Comparison of ENCODE assay signal across 8 cellular contexts in genomic region chr2:199458806-199459285, GRCh38. TPM values are rescaled to one million over a fixed set of nuclear protein-coding genes. Genes with fewer than 3 reads are reported as not detected.
DNase-seq lines count a peak whose midpoint lies in the region; ATAC-seq, FAIRE-seq and TF ChIP-seq lines count a peak whose summit lies in the region.

No MANE protein-coding gene starts in this region.

- no peak for TF ChIP-seq EP300 in HepG2 (IDR thresholded peaks at IDR 0.05; ENCODE audit: low read depth in 2 of 2, low read length in 2 of 2)
- TF ChIP-seq EP300 in HepG2 (CRISPR knock-in tag; IDR thresholded peaks at IDR 0.05; ENCODE audit: borderline replicate concordance) = no peak

- peaks cover 0 to 11% (median 0%) of the 10 kb centered on the region in 11 experiments; a peak in 6 of 22 replicates for H3K9me3 ChIP-seq in BLaER1 treated with 17β-estradiol and CSF1 and Interleukin-3, amounts not matched to agents 10 nM and 100 nM (replicated peaks in 1 of 11)
- no peaks in the 10 kb centered on the region for H3K9me3 ChIP-seq in Karpas-422 (ENCODE audit: low read length)
- H3K9me3 ChIP-seq in HepG2 (ENCODE audit: low read length) = no peaks in the 10 kb centered on the region
- H3K9me3 ChIP-seq in testis = no peaks in the 10 kb centered on the region

- no peaks in the 10 kb centered on the region for H3K27me3 Mint-ChIP-seq in MCF 10A (ENCODE audit: insufficient read depth, unreplicated experiment)

- peaks cover 83 to 100% (median 100%) of the 10 kb centered on the region in 11 experiments for H3K27me3 ChIP-seq in BLaER1 treated with 17β-estradiol and CSF1 and Interleukin-3, amounts not matched to agents 10 nM and 100 nM
- H3K27me3 ChIP-seq in Karpas-422 (ENCODE audit: low read length) = no peaks in the 10 kb centered on the region
- peaks cover 3 to 55% of the 10 kb centered on the region in 2 experiments; a peak in 4 of 5 replicates for H3K27me3 ChIP-seq in HepG2 (ENCODE audit: control insufficient read depth in 1 of 2, insufficient read depth in 2 of 2, low read length in 2 of 2)
- H3K27me3 ChIP-seq in testis = peaks cover 3% of the 10 kb centered on the region

- TF ChIP-seq CTCF in MCF 10A (IDR thresholded peaks at IDR 0.05; ENCODE audit: unreplicated experiment) = no peak
- no peak; the same call in 1 of the 2 replicates for TF ChIP-seq CTCF in HepG2 (CRISPR knock-in tag; IDR thresholded peaks at IDR 0.05)
- TF ChIP-seq CTCF in testis (IDR thresholded peaks at IDR 0.05) = no peak

- in situ Hi-C loops in HepG2 (cut with HindIII; ENCODE audit: extremely low pct_ligation_motif_present, low pct_unique_long_range_greater_than_20kb) = no loop called here

- POLR2A ChIA-PET in MCF 10A (lab: Yijun Ruan, JAX) (interaction anchor here (0.6 to 2.0 kb wide), 6 partner anchors 14 to 675 kb away, joined by 3 to 6 read pairs (median 3); partner anchors contain the start of gene C2orf69), HepG2 (lab: Yijun Ruan, JAX) (no interaction called here), HEK293T (lab: Yijun Ruan, JAX) (interaction anchor here (3.0 kb wide), 1 partner anchor 13 kb away, joined by 11 read pairs; no protein-coding TSS in a partner anchor)

- peaks cover 20 to 50% (median 33%) of the 10 kb centered on the region in 10 experiments for H3K4me1 ChIP-seq in BLaER1 treated with 17β-estradiol and CSF1 and Interleukin-3, amounts not matched to agents 10 nM and 100 nM
- H3K4me1 ChIP-seq in Karpas-422 (ENCODE audit: low read length) (peaks cover 34% of the 10 kb centered on the region), HepG2 (ENCODE audit: insufficient read depth, low read length) (peaks cover 44% of the 10 kb centered on the region), testis (peaks cover 14% of the 10 kb centered on the region)

- peak overlapping the region; percentile 63 to 82 (median 76) for H3K4me3 ChIP-seq in BLaER1 treated with 17β-estradiol and CSF1 and Interleukin-3, amounts not matched to agents 10 nM and 100 nM
- H3K4me3 ChIP-seq in Karpas-422 (ENCODE audit: low read length) (peak overlapping the region; percentile 71), HepG2 (replicated peaks in 1 of 3; ENCODE audit: insufficient read depth in 1 of 3, low read depth in 2 of 3, low read length in 3 of 3) (peak overlapping the region; percentile 67 to 90 (median 68)), testis (peak overlapping the region; percentile 70 to 83)

- H3K9me3 Mint-ChIP-seq in MCF 10A (ENCODE audit: unreplicated experiment) = no peaks in the 10 kb centered on the region

- ATAC-seq in GM19467 (IDR thresholded peaks at IDR 0.05; ENCODE audit: unreplicated experiment) (peak; percentile 27), HepG2 (peak; percentile 49)

- FAIRE-seq in HepG2 (lab: Jason Lieb, UNC) = no peak

- H3K36me3 ChIP-seq in BLaER1 treated with 17β-estradiol and CSF1 and Interleukin-3, amounts not matched to agents 10 nM and 100 nM = no peaks in the 10 kb centered on the region
- H3K36me3 ChIP-seq in Karpas-422 (ENCODE audit: insufficient read depth, low read length) (no peaks in the 10 kb centered on the region), HepG2 (replicated peaks in 1 of 2; ENCODE audit: control insufficient read depth in 1 of 2, insufficient read depth in 2 of 2, low read length in 2 of 2) (no peaks in the 10 kb centered on the region), testis (ENCODE audit: low read depth, missing control alignments) (no peaks in the 10 kb centered on the region)

- peak overlapping the region in 9 of 11 experiments; percentile 0 to 73 (median 39); a peak in 13 of 22 replicates for H3K27ac ChIP-seq in BLaER1 treated with 17β-estradiol and CSF1 and Interleukin-3, amounts not matched to agents 10 nM and 100 nM
- H3K27ac ChIP-seq in Karpas-422 (ENCODE audit: low read length) = no peak overlapping the region
- peak overlapping the region; percentile 72 for H3K27ac ChIP-seq in HepG2 (ENCODE audit: extremely low read length, insufficient read depth, low read length)
- peak overlapping the region; percentile 73 to 74 for H3K27ac ChIP-seq in testis

- no peaks in the 10 kb centered on the region for H3K79me2 ChIP-seq in Karpas-422 (ENCODE audit: low read length)
- H3K79me2 ChIP-seq in HepG2 (ENCODE audit: insufficient read depth, low read length) = no peaks in the 10 kb centered on the region

- BruUV-seq in MCF 10A (replicated peaks; lab: Mats Ljungman, UMichigan) (no TSS peak), HepG2 (replicated peaks; lab: Mats Ljungman, UMichigan) (no TSS peak)

- H2AFZ ChIP-seq in Karpas-422 (ENCODE audit: low read length) = peak overlapping the region; percentile 100
- peak overlapping the region; percentile 99 for H2AFZ ChIP-seq in HepG2 (ENCODE audit: low read length)

- H3K9me2 ChIP-seq in Karpas-422 (replicated peaks; ENCODE audit: insufficient read depth, low read length) = no peaks in the 10 kb centered on the region

- peaks cover 0 to 80% (median 67%) of the 10 kb centered on the region in 11 experiments; a peak in 18 of 22 replicates for H4K20me1 ChIP-seq in BLaER1 treated with 17β-estradiol and CSF1 and Interleukin-3, amounts not matched to agents 10 nM and 100 nM
- H4K20me1 ChIP-seq in Karpas-422 (ENCODE audit: insufficient read depth, low read depth, low read length) = no peaks in the 10 kb centered on the region
- H4K20me1 ChIP-seq in HepG2 (ENCODE audit: insufficient read depth, low read length) = no peaks in the 10 kb centered on the region

- no peak; the same call in 1 of the 2 replicates for TF ChIP-seq RAD21 in HepG2 (CRISPR knock-in tag; IDR thresholded peaks at IDR 0.05)

- intact Hi-C loops in MCF 10A (cut with micrococcal nuclease) = loop anchor here (5.0 to 10.0 kb wide), 4 partner anchors 57 to 1754 kb away; partner anchors contain the start of gene MARS2
- intact Hi-C loops in HepG2 (cut with micrococcal nuclease; ENCODE audit: unreplicated experiment) = loop anchor here (2.0 kb wide), 1 partner anchor 54 kb away; no protein-coding TSS in a partner anchor
- intact Hi-C loops in testis (cut with DNase I; ENCODE audit: low total_unique reads) = no loop called here

- CTCF ChIA-PET in MCF 10A (lab: Yijun Ruan, JAX) = interaction anchor here (0.7 kb wide), 1 partner anchor 29 kb away, joined by 4 read pairs; no protein-coding TSS in a partner anchor
- CTCF ChIA-PET in HepG2 (lab: Yijun Ruan, JAX; ENCODE audit: low intra/inter-chr PET ratio, low total read pairs) = no interaction called here
- CTCF ChIA-PET in HEK293T (lab: Yijun Ruan, JAX) = interaction anchor here (1.6 kb wide), 1 partner anchor 13 kb away, joined by 4 read pairs; no protein-coding TSS in a partner anchor

- 0% methylated on average over 7 of the region's 56 CpGs for WGBS in HepG2 (ENCODE audit: low lambda C conversion rate)
- WGBS in testis, 2 donors = 0 to 1% methylated on average over 22 to 36 of the region's 56 CpGs

- H3K27ac Mint-ChIP-seq in MCF 10A (ENCODE audit: low read depth, unreplicated experiment) = no peak overlapping the region

- peak overlapping the region; percentile 88 to 99 (median 97) for H3K4me2 ChIP-seq in BLaER1 treated with 17β-estradiol and CSF1 and Interleukin-3, amounts not matched to agents 10 nM and 100 nM
- H3K4me2 ChIP-seq in Karpas-422 (ENCODE audit: low read depth, low read length, poor library complexity, severe bottlenecking) (peak overlapping the region; percentile 96), HepG2 (ENCODE audit: low read depth, low read length) (peak overlapping the region; percentile 99)

- H3K9ac ChIP-seq in BLaER1 treated with 17β-estradiol and CSF1 and Interleukin-3, amounts not matched to agents 10 nM and 100 nM = peak overlapping the region; percentile 59 to 86 (median 76)
- H3K9ac ChIP-seq in Karpas-422 (ENCODE audit: low read length) (peak overlapping the region; percentile 91), HepG2 (ENCODE audit: insufficient read depth, low read depth, low read length) (peak overlapping the region; percentile 70)

- peak overlapping the region; percentile 77 for H3K4me3 Mint-ChIP-seq in MCF 10A (ENCODE audit: unreplicated experiment)

- TF ChIP-seq POLR2A in HepG2 (IDR thresholded peaks at IDR 0.05; ENCODE audit: insufficient read depth in 1 of 2, low read depth in 2 of 2, low read length in 2 of 2) = peak in 1 of 2 experiments; percentile 2; a peak in 1 of 4 replicates
- no peak for TF ChIP-seq POLR2A in testis (IDR thresholded peaks at IDR 0.05)

- peaks cover 5% of the 10 kb centered on the region for H3K4me1 Mint-ChIP-seq in MCF 10A (ENCODE audit: insufficient read depth, unreplicated experiment)

- H3K36me3 Mint-ChIP-seq in MCF 10A (ENCODE audit: insufficient read depth, unreplicated experiment) = no peaks in the 10 kb centered on the region

- DNase-seq in Karpas-422 (no peak), MCF 10A (ENCODE audit: unreplicated experiment) (no peak), HepG2 (ENCODE audit: low spot score) (no peak), testis (peak; percentile 37), HEK293T (ENCODE audit: extremely low spot score) (no peak), MV-4-11 (lab: John Stamatoyannopoulos, UW) (no peak)

TF ChIP-seq in HEK293T, 16 proteins besides CTCF, POLR2A, EP300 and RAD21 (continues in another document):
- TF ChIP-seq TARDBP (IDR thresholded peaks at IDR 0.05) = no peak

RNA-seq across cellular contexts. Expression of gene SATB2, which starts 1.1 kb away (rescaled TPM):
- total RNA-seq in Karpas-422 (2014; rRNA removed; shearing (Covaris generic); ENCODE audit: low replicate concordance) = 1.7 and 5.7 TPM in 2 replicates
- total RNA-seq in MCF 10A (2022) (16.5 and 22.2 TPM in 2 replicates), HepG2 (2016; rRNA removed; fragmentation: Illumina TruSeq; extraction: Trizol) (5.2 and 5.5 TPM in 2 replicates), testis (10 to 100 TPM; 14.1 to 15.1 TPM)
- 33.3 and 40.2 TPM in 2 replicates for total RNA-seq in HepG2 (2016; cell fraction: cytosol; rRNA removed; fragmentation: Illumina TruSeq; extraction: Trizol; ENCODE audit: low read depth)
- total RNA-seq in HepG2 (2016; cell fraction: insoluble cytoplasmic fraction; rRNA removed; fragmentation: Illumina TruSeq; extraction: Trizol) = 4.6 and 5.5 TPM in 2 replicates
- 10.3 and 11.5 TPM in 2 replicates for total RNA-seq in HepG2 (2016; cell fraction: membrane; rRNA removed; fragmentation: Illumina TruSeq; extraction: Trizol)
- total RNA-seq in HepG2 (2016; cell fraction: nucleus; rRNA removed; fragmentation: Illumina TruSeq; extraction: Trizol) = 14.8 and 18.4 TPM in 2 replicates
- polyA plus RNA-seq in HepG2 (2011; rRNA removed) (2.5 and 4.3 TPM in 2 replicates), testis (ENCODE audit: insufficient read depth, low read depth, low replicate concordance) (5.1 TPM)
- polyA plus RNA-seq in HepG2 (2011; cell fraction: cytosol; rRNA removed) = 1.4 and 1.8 TPM in 2 replicates
- 10.0 and 10.6 TPM in 2 replicates for polyA plus RNA-seq in HepG2 (2011; cell fraction: nucleus; rRNA removed)
- polyA plus RNA-seq in HepG2 (2012) = 2.3 and 3.7 TPM in 2 replicates
- polyA plus RNA-seq in HepG2 (2016; cell fraction: cytosol; fragmentation: Illumina TruSeq; extraction: Trizol; ENCODE audit: low read depth) = 0.33 and 0.40 TPM in 2 replicates
- polyA plus RNA-seq in HepG2 (2016; cell fraction: insoluble cytoplasmic fraction; fragmentation: Illumina TruSeq; extraction: Trizol; ENCODE audit: low read depth) = 6.6 and 7.2 TPM in 2 replicates
- 1.7 and 1.9 TPM in 2 replicates for polyA plus RNA-seq in HepG2 (2016; cell fraction: membrane; fragmentation: Illumina TruSeq; extraction: Trizol; ENCODE audit: low read depth)
- 12.5 and 13.9 TPM in 2 replicates for polyA plus RNA-seq in HepG2 (2016; cell fraction: nucleus; fragmentation: Illumina TruSeq; extraction: Trizol; ENCODE audit: insufficient read depth, low read depth)
- 4.6 and 7.1 TPM in 2 replicates for polyA minus RNA-seq in HepG2 (2011; rRNA and poly(A)+ RNA removed; ENCODE audit: low replicate concordance)
- 2.8 and 3.7 TPM in 2 replicates for polyA minus RNA-seq in HepG2 (2011; cell fraction: cytosol; rRNA and poly(A)+ RNA removed)
- polyA minus RNA-seq in HepG2 (2011; cell fraction: nucleus; rRNA and poly(A)+ RNA removed) = 19.8 and 22.8 TPM in 2 replicates
